Comparison of ENCODE assay signal across 9 cellular contexts in the genomic region with DNA sequence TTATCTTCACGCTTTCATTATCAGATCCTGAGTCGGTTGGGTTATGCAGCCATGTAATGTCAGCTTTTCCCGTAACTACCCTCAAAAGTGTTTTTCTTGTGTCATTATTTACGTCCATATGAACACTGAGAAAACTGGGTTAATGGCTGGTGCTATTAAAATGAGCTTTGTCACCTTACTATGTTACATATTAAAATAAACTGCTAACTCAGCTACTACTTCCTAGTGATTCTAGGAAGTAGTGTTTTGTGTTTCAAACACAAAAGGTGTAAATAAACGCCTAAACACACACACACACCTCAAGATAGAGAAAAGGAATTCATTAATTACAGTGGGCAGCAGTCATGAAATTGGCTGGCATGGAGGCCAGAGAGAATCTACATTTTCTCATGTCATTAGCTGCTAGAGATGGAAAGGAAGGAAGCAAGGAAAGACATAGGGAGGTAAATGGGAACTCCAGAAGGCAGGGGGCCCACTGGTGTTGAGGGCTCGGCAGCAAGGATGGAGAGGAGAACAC. TPM values are rescaled to one million over a fixed set of nuclear protein-coding genes. Genes with fewer than 3 reads are reported as not detected.
DNase-seq lines count a peak whose midpoint lies in the region; ATAC-seq, FAIRE-seq and TF ChIP-seq lines count a peak whose summit lies in the region.
"Had no signal": no experiment of that assay in that cellular context is flagged by ENCODE, and none has a peak within 500 bp of the region (broad histone marks: within the 10 kb centered on the region; RNA-seq: fewer than 3 reads in every experiment).

No MANE protein-coding gene starts in this region.

- no peaks in the 10 kb centered on the region for H3K9me1 ChIP-seq in K562 (ENCODE audit: control insufficient read depth, insufficient read depth, low read length)

- H3K27me3 ChIP-seq in K562 (ENCODE audit: control insufficient read depth in 2 of 2, insufficient read depth in 2 of 2, low read length in 2 of 2) (no peaks in the 10 kb centered on the region), lung (ENCODE audit: control insufficient read depth, insufficient read depth) (no peaks in the 10 kb centered on the region)

- TF ChIP-seq CTCF in A549 (IDR thresholded peaks at IDR 0.05) (no peak), K562 (IDR thresholded peaks at IDR 0.05 in 2 of 3, conservative IDR thresholded peaks at IDR 0.05 in 1 of 3; ENCODE audit: insufficient read depth in 2 of 3, low read depth in 1 of 3, low read length in 3 of 3) (no peak), lung (IDR thresholded peaks at IDR 0.05; ENCODE audit: control extremely low read depth, extremely low read depth) (no peak)
- no peak for TF ChIP-seq CTCF in activated CD8-positive, alpha-beta T cell treated with anti-CD3 and anti-CD28 coated beads for 36 hours (IDR thresholded peaks at IDR 0.05)

- H3K4me3 Mint-ChIP-seq in activated CD8-positive, alpha-beta T cell treated with anti-CD3 and anti-CD28 coated beads for 36 hours: no peak overlapping the region
- H3K4me3 Mint-ChIP-seq: nephron had no signal

- CTCF ChIA-PET in A549 (lab: Yijun Ruan, JAX): interaction anchor here (0.6 to 4.5 kb wide), 45 partner anchors 9 to 383 kb away, joined by 3 to 83 read pairs (median 5); a partner anchor contains a TSS
- CTCF ChIA-PET in K562 (lab: Yijun Ruan, JAX; ENCODE audit: low intra/inter-chr PET ratio): interaction anchor here (1.3 to 2.8 kb wide), 2 partner anchors 54 to 128 kb away, joined by 6 to 21 read pairs; a partner anchor contains a TSS
- CTCF ChIA-PET in activated CD8-positive, alpha-beta T cell treated with anti-CD3 and anti-CD28 coated beads for 36 hours (lab: Charles Lee): interaction anchor here (0.7 to 3.6 kb wide), 31 partner anchors 8 to 373 kb away, joined by 3 to 86 read pairs (median 7); a partner anchor contains a TSS

- TF ChIP-seq POLR2A in A549 (IDR thresholded peaks at IDR 0.05; ENCODE audit: low read length) (no peak), K562 (conservative IDR thresholded peaks at IDR 0.05) (no peak)

- in situ Hi-C loops in K562 (cut with MboI): loop anchor here (5.0 kb wide), 1 partner anchor 52 kb away; a partner anchor contains a TSS

- no peaks in the 10 kb centered on the region for H4K20me1 ChIP-seq in K562 (replicated peaks; ENCODE audit: control insufficient read depth, insufficient read depth, low read length)

- POLR2A ChIA-PET in A549 (lab: Yijun Ruan, JAX): interaction anchor here (0.8 to 3.8 kb wide), 14 partner anchors 10 to 340 kb away, joined by 3 to 51 read pairs (median 6); a partner anchor contains a TSS
- POLR2A ChIA-PET in K562 (lab: Yijun Ruan, JAX): interaction anchor here (0.7 to 6.2 kb wide), 19 partner anchors 8 to 391 kb away, joined by 3 to 62 read pairs (median 5); a partner anchor contains a TSS
- POLR2A ChIA-PET in activated CD8-positive, alpha-beta T cell treated with anti-CD3 and anti-CD28 coated beads for 36 hours (lab: Charles Lee): interaction anchor here (0.8 to 4.8 kb wide), 12 partner anchors 9 to 104 kb away, joined by 3 to 50 read pairs (median 3); a partner anchor contains a TSS

- H3K36me3 ChIP-seq in K562 (ENCODE audit: control insufficient read depth, insufficient read depth, low read length): peaks cover 33% of the 10 kb centered on the region
- peaks cover 5 to 8% of the 10 kb centered on the region in 2 donors for H3K36me3 ChIP-seq in lung (ENCODE audit: control insufficient read depth in 2 of 2, insufficient read depth in 2 of 2, low read length in 2 of 2)

- H3K27me3 Mint-ChIP-seq in activated CD8-positive, alpha-beta T cell treated with anti-CD3 and anti-CD28 coated beads for 36 hours: no peaks in the 10 kb centered on the region

- H3K9me3 ChIP-seq in A549: no peaks in the 10 kb centered on the region
- H3K9me3 ChIP-seq in K562 (replicated peaks; ENCODE audit: control insufficient read depth, insufficient read depth, low read depth, low read length): no peaks in the 10 kb centered on the region
- no peaks in the 10 kb centered on the region for H3K9me3 ChIP-seq in lung (ENCODE audit: control insufficient read depth in 2 of 2, insufficient read depth in 1 of 2, low read length in 1 of 2)

- FAIRE-seq in A549 (lab: Jason Lieb, UNC): no peak
- no peak for FAIRE-seq in K562 (lab: Jason Lieb, UNC)

- DNase-seq in A549 (ENCODE audit: low read depth in 1 of 2, low spot score in 1 of 2): peak in 1 of 2 experiments; percentile 23
- no peak for DNase-seq in K562 (ENCODE audit: extremely low read depth in 1 of 4, low spot score in 3 of 4)
- no peak for DNase-seq in lung (ENCODE audit: low spot score)
- no peak for DNase-seq in COR-L47 (lab: John Stamatoyannopoulos, UW)
- DNase-seq in pons (ENCODE audit: low spot score): no peak
- DNase-seq in activated CD8-positive, alpha-beta T cell treated with anti-CD3 and anti-CD28 coated beads for 36 hours: no peak
- no peak for DNase-seq in effector CD8-positive, alpha-beta T cell (lab: John Stamatoyannopoulos, UW)

- peak overlapping the region; percentile 92 for H2AFZ ChIP-seq in K562 (ENCODE audit: low read depth, low read length)

- H3K4me2 ChIP-seq in A549 (peak overlapping the region; percentile 85), K562 (ENCODE audit: insufficient read depth, low read length) (peak overlapping the region; percentile 93)

- peaks cover 31% of the 10 kb centered on the region for H3K4me1 Mint-ChIP-seq in activated CD8-positive, alpha-beta T cell treated with anti-CD3 and anti-CD28 coated beads for 36 hours (ENCODE audit: low read depth)

- no TSS peak for BruUV-seq in K562 (replicated peaks; lab: Mats Ljungman, UMichigan)

- H3K4me3 ChIP-seq in A549: peak overlapping the region; percentile 35
- peak overlapping the region; percentile 80 for H3K4me3 ChIP-seq in K562
- no peak overlapping the region for H3K4me3 ChIP-seq in lung

- H3K27ac ChIP-seq in A549 (peak overlapping the region; percentile 73 to 85), K562 (ENCODE audit: extremely low read depth, low read depth, low read length) (peak overlapping the region; percentile 76), lung (ENCODE audit: low read depth in 1 of 2, low read length in 1 of 2) (peak overlapping the region; percentile 76 to 94)

- intact Hi-C loops in K562 (cut with micrococcal nuclease): loop anchor here (1.0 to 2.0 kb wide), 4 partner anchors 27 to 128 kb away; a partner anchor contains a TSS
- intact Hi-C loops in activated CD8-positive, alpha-beta T cell treated with anti-CD3 and anti-CD28 coated beads for 36 hours (cut with micrococcal nuclease): loop anchor here (2.0 kb wide), 1 partner anchor 57 kb away; no protein-coding TSS in a partner anchor

- TF ChIP-seq EP300 in A549 (IDR thresholded peaks at IDR 0.05) (no peak), K562 (IDR thresholded peaks at IDR 0.05; ENCODE audit: low read length) (no peak)

- TF ChIP-seq RAD21 in A549 (conservative IDR thresholded peaks at IDR 0.05 in 1 of 2, IDR thresholded peaks at IDR 0.05 in 1 of 2): no peak
- no peak for TF ChIP-seq RAD21 in K562 (CRISPR knock-in tag; conservative IDR thresholded peaks at IDR 0.05 in 1 of 2, IDR thresholded peaks at IDR 0.05 in 1 of 2)

- no peak overlapping the region for H3K27ac Mint-ChIP-seq in activated CD8-positive, alpha-beta T cell treated with anti-CD3 and anti-CD28 coated beads for 36 hours
- H3K27ac Mint-ChIP-seq: nephron had no signal

- peak overlapping the region; percentile 77 to 86; a peak in 3 of 4 replicates for H3K9ac ChIP-seq in K562 (ENCODE audit: insufficient read depth in 1 of 2, low read depth in 2 of 2, low read length in 2 of 2)

- peaks cover 36% of the 10 kb centered on the region for H3K79me2 ChIP-seq in K562 (ENCODE audit: control insufficient read depth, insufficient read depth, low read length)

- H3K4me1 ChIP-seq in A549: peaks cover 22% of the 10 kb centered on the region
- H3K4me1 ChIP-seq in K562 (replicated peaks in 1 of 2; ENCODE audit: control insufficient read depth in 2 of 2, insufficient read depth in 2 of 2, low read length in 2 of 2): peaks cover 5 to 14% of the 10 kb centered on the region in 2 experiments; a peak in 3 of 5 replicates
- H3K4me1 ChIP-seq in lung (ENCODE audit: control insufficient read depth in 2 of 2, insufficient read depth in 2 of 2, low read length in 2 of 2): peaks cover 3 to 4% of the 10 kb centered on the region in 2 donors

- H3K36me3 Mint-ChIP-seq in activated CD8-positive, alpha-beta T cell treated with anti-CD3 and anti-CD28 coated beads for 36 hours (ENCODE audit: low read depth): peaks cover 33% of the 10 kb centered on the region

- H3K9me3 Mint-ChIP-seq in activated CD8-positive, alpha-beta T cell treated with anti-CD3 and anti-CD28 coated beads for 36 hours: no peaks in the 10 kb centered on the region
- H3K9me3 Mint-ChIP-seq: nephron had no signal

- ATAC-seq in A549: peak; percentile 4 to 33; a peak in 5 of 6 replicates
- ATAC-seq in HG02870 (IDR thresholded peaks at IDR 0.05; ENCODE audit: unreplicated experiment): peak; percentile 2
- ATAC-seq in K562: no peak
- peak; percentile 4 for ATAC-seq in lung (ENCODE audit: insufficient read depth, low FRiP score)
- ATAC-seq in activated CD8-positive, alpha-beta T cell treated with anti-CD3 and anti-CD28 coated beads for 36 hours: no peak

- 2% methylated on average over 6 of the region's 6 CpGs for WGBS in A549 (ENCODE audit: missing lambda C conversion rate)
- 0% methylated on average over 6 of the region's 6 CpGs for WGBS in K562 (ENCODE audit: insufficient coverage, low coverage, missing lambda C conversion rate)
- WGBS in lung, 2 donors: 1 to 2% methylated on average over 6 of the region's 6 CpGs

RNA-seq across cellular contexts. Expression of a gene that starts 0.7 kb away (rescaled TPM):
- polyA plus RNA-seq in A549 (2011; rRNA removed): 214 and 299 TPM in 2 replicates
- polyA plus RNA-seq in A549 (2012; cell fraction: cytosol; rRNA removed): 236 and 242 TPM in 2 replicates
- 236 and 351 TPM in 2 replicates for polyA plus RNA-seq in A549 (2012; cell fraction: nucleus; rRNA removed)
- 185 to 224 TPM (median 188 TPM) in 3 replicates for polyA plus RNA-seq in A549 (2017; fragmentation: RNase III; extraction: RNeasy Plus Mini Kit Qiagen cat#74134 plus additional on column Dnase treatment)
- 261 and 305 TPM in 2 replicates for polyA minus RNA-seq in A549 (2011; rRNA and poly(A)+ RNA removed)
- total RNA-seq in K562 (2011; cell fraction: chromatin; rRNA removed; ENCODE audit: low replicate concordance): 278 and 432 TPM in 2 replicates
- total RNA-seq in K562 (2011; cell fraction: nucleolus; rRNA removed): 251 and 313 TPM in 2 replicates
- 210 and 241 TPM in 2 replicates for total RNA-seq in K562 (2011; cell fraction: nucleoplasm; rRNA removed)
- 123 and 171 TPM in 2 replicates for total RNA-seq in K562 (2014; rRNA removed)
- 222 and 228 TPM in 2 replicates for total RNA-seq in K562 (2014; rRNA removed; fragmentation: Illumina TruSeq; extraction: Trizol)
- 245 and 276 TPM in 2 replicates for total RNA-seq in K562 (2015; rRNA removed; fragmentation: Illumina TruSeq; extraction: Trizol)
- 246 and 247 TPM in 2 replicates for total RNA-seq in K562 (2021)
- polyA plus RNA-seq in K562 (2011; rRNA removed): 409 and 552 TPM in 2 replicates
- polyA plus RNA-seq in K562 (2011; cell fraction: cytosol; rRNA removed): 792 and 841 TPM in 2 replicates
- polyA plus RNA-seq in K562 (2011; cell fraction: nucleus; rRNA removed): 583 and 596 TPM in 2 replicates
- polyA plus RNA-seq in K562 (2012): 146 and 359 TPM in 2 replicates
- polyA plus RNA-seq in K562 (2014; fragmentation: Illumina TruSeq; extraction: Trizol): 270 and 321 TPM in 2 replicates
- polyA plus RNA-seq in K562 (2014; fragmentation: Nextera tagmentation; extraction: Ambion mirVana): 100 to 1,000 TPM; 114 to 155 TPM
- 216 and 257 TPM in 2 replicates for polyA plus RNA-seq in K562 (2014; rRNA removed)
- 300 and 519 TPM in 2 replicates for polyA minus RNA-seq in K562 (2011; rRNA and poly(A)+ RNA removed)
- polyA minus RNA-seq in K562 (2011; cell fraction: cytosol; rRNA and poly(A)+ RNA removed): 206 and 309 TPM in 2 replicates
- polyA minus RNA-seq in K562 (2011; cell fraction: nucleus; rRNA and poly(A)+ RNA removed): 93.0 and 134 TPM in 2 replicates
- 10 to 100 TPM; 45.6 to 54.7 TPM for total RNA-seq in lung
- 10 to 100 TPM; 19.2 to 56.5 TPM for polyA plus RNA-seq in lung
- total RNA-seq in activated CD8-positive, alpha-beta T cell treated with anti-CD3 and anti-CD28 coated beads for 36 hours: 100 to 1,000 TPM; 107 to 116 TPM

RNA-seq across cellular contexts. Expression of a gene that starts 11.0 kb away (rescaled TPM):
- polyA plus RNA-seq in A549 (2011; rRNA removed) (68.0 and 71.7 TPM in 2 replicates), A549 (2017; fragmentation: RNase III; extraction: RNeasy Plus Mini Kit Qiagen cat#74134 plus additional on column Dnase treatment) (64.2 to 66.5 TPM (median 65.8 TPM) in 3 replicates), K562 (2011; rRNA removed) (36.2 and 57.8 TPM in 2 replicates), K562 (2014; fragmentation: Illumina TruSeq; extraction: Trizol) (50.2 and 69.0 TPM in 2 replicates), K562 (2014; fragmentation: Nextera tagmentation; extraction: Ambion mirVana) (100 to 1,000 TPM in 1 of 2 experiments, 10 to 100 TPM in 1; 67.8 to 102 TPM), K562 (2014; rRNA removed) (47.1 and 50.4 TPM in 2 replicates), lung (10 to 100 TPM; 27.7 to 58.1 TPM)
- 60.6 and 65.8 TPM in 2 replicates for polyA plus RNA-seq in A549 (2012; cell fraction: cytosol; rRNA removed)
- 97.1 and 107 TPM in 2 replicates for polyA plus RNA-seq in A549 (2012; cell fraction: nucleus; rRNA removed)
- polyA minus RNA-seq in A549 (2011; rRNA and poly(A)+ RNA removed): 71.4 and 82.2 TPM in 2 replicates
- total RNA-seq in K562 (2011; cell fraction: chromatin; rRNA removed; ENCODE audit: low replicate concordance): 87.2 and 129 TPM in 2 replicates
- total RNA-seq in K562 (2011; cell fraction: nucleolus; rRNA removed): 74.0 and 76.5 TPM in 2 replicates
- total RNA-seq in K562 (2011; cell fraction: nucleoplasm; rRNA removed): 81.6 and 84.0 TPM in 2 replicates
- total RNA-seq in K562 (2014; rRNA removed) (46.0 and 68.2 TPM in 2 replicates), K562 (2014; rRNA removed; fragmentation: Illumina TruSeq; extraction: Trizol) (48.9 and 53.2 TPM in 2 replicates), K562 (2015; rRNA removed; fragmentation: Illumina TruSeq; extraction: Trizol) (66.8 and 73.0 TPM in 2 replicates), K562 (2021) (56.0 and 58.5 TPM in 2 replicates), lung (100 to 1,000 TPM in 1 of 2 donors, 10 to 100 TPM in 1; 85.3 to 104 TPM)
- polyA plus RNA-seq in K562 (2011; cell fraction: cytosol; rRNA removed): 57.1 and 82.5 TPM in 2 replicates
- polyA plus RNA-seq in K562 (2011; cell fraction: nucleus; rRNA removed): 68.8 and 78.6 TPM in 2 replicates
- 43.1 and 49.8 TPM in 2 replicates for polyA plus RNA-seq in K562 (2012)
- polyA minus RNA-seq in K562 (2011; rRNA and poly(A)+ RNA removed): 65.1 and 89.3 TPM in 2 replicates
- 26.5 and 31.2 TPM in 2 replicates for polyA minus RNA-seq in K562 (2011; cell fraction: cytosol; rRNA and poly(A)+ RNA removed)
- polyA minus RNA-seq in K562 (2011; cell fraction: nucleus; rRNA and poly(A)+ RNA removed): 24.9 and 39.5 TPM in 2 replicates
- 10 to 100 TPM; 46.9 to 55.2 TPM for total RNA-seq in activated CD8-positive, alpha-beta T cell treated with anti-CD3 and anti-CD28 coated beads for 36 hours

RNA-seq across cellular contexts. Expression of a gene that starts 27.0 kb away (rescaled TPM):
- polyA plus RNA-seq in A549 (2011; rRNA removed) (69.3 and 76.0 TPM in 2 replicates), A549 (2017; fragmentation: RNase III; extraction: RNeasy Plus Mini Kit Qiagen cat#74134 plus additional on column Dnase treatment) (35.9 to 42.6 TPM (median 37.3 TPM) in 3 replicates), K562 (2011; rRNA removed) (80.3 and 85.4 TPM in 2 replicates), K562 (2014; fragmentation: Illumina TruSeq; extraction: Trizol) (41.2 and 46.3 TPM in 2 replicates), K562 (2014; fragmentation: Nextera tagmentation; extraction: Ambion mirVana) (10 to 100 TPM; 12.5 to 13.0 TPM), K562 (2014; rRNA removed) (71.8 and 71.9 TPM in 2 replicates), lung (10 to 100 TPM; 28.3 to 45.5 TPM)
- 32.4 and 37.5 TPM in 2 replicates for polyA plus RNA-seq in A549 (2012; cell fraction: cytosol; rRNA removed)
- polyA plus RNA-seq in A549 (2012; cell fraction: nucleus; rRNA removed): 33.2 and 48.7 TPM in 2 replicates
- polyA minus RNA-seq in A549 (2011; rRNA and poly(A)+ RNA removed): 33.1 and 40.3 TPM in 2 replicates
- 69.7 and 91.7 TPM in 2 replicates for total RNA-seq in K562 (2011; cell fraction: chromatin; rRNA removed; ENCODE audit: low replicate concordance)
- 49.2 and 58.2 TPM in 2 replicates for total RNA-seq in K562 (2011; cell fraction: nucleolus; rRNA removed)
- total RNA-seq in K562 (2011; cell fraction: nucleoplasm; rRNA removed): 65.3 and 66.7 TPM in 2 replicates
- total RNA-seq in K562 (2014; rRNA removed) (53.3 and 62.8 TPM in 2 replicates), K562 (2014; rRNA removed; fragmentation: Illumina TruSeq; extraction: Trizol) (59.2 and 62.3 TPM in 2 replicates), K562 (2015; rRNA removed; fragmentation: Illumina TruSeq; extraction: Trizol) (44.1 and 49.2 TPM in 2 replicates), K562 (2021) (47.4 and 49.3 TPM in 2 replicates), lung (10 to 100 TPM; 47.2 to 49.0 TPM)
- polyA plus RNA-seq in K562 (2011; cell fraction: cytosol; rRNA removed): 34.3 and 50.3 TPM in 2 replicates
- 60.6 and 85.4 TPM in 2 replicates for polyA plus RNA-seq in K562 (2011; cell fraction: nucleus; rRNA removed)
- 43.0 and 99.2 TPM in 2 replicates for polyA plus RNA-seq in K562 (2012)
- polyA minus RNA-seq in K562 (2011; rRNA and poly(A)+ RNA removed): 76.9 and 94.5 TPM in 2 replicates
- polyA minus RNA-seq in K562 (2011; cell fraction: cytosol; rRNA and poly(A)+ RNA removed): 27.2 and 28.9 TPM in 2 replicates
- polyA minus RNA-seq in K562 (2011; cell fraction: nucleus; rRNA and poly(A)+ RNA removed): 28.1 and 36.3 TPM in 2 replicates
- total RNA-seq in activated CD8-positive, alpha-beta T cell treated with anti-CD3 and anti-CD28 coated beads for 36 hours: 10 to 100 TPM; 80.3 to 82.2 TPM

RNA-seq across cellular contexts. Expression of a gene that starts 46.9 kb away (rescaled TPM):
- polyA plus RNA-seq in A549 (2011; rRNA removed): 0.29 and 0.31 TPM in 2 replicates
- 0.21 and 0.30 TPM in 2 replicates for polyA plus RNA-seq in A549 (2012; cell fraction: cytosol; rRNA removed)
- polyA plus RNA-seq in A549 (2012; cell fraction: nucleus; rRNA removed): 0.96 and 1.3 TPM in 2 replicates
- 0.23 to 0.46 TPM (median 0.29 TPM) in 3 replicates for polyA plus RNA-seq in A549 (2017; fragmentation: RNase III; extraction: RNeasy Plus Mini Kit Qiagen cat#74134 plus additional on column Dnase treatment)
- polyA minus RNA-seq in A549 (2011; rRNA and poly(A)+ RNA removed): 0.39 TPM in 1 of 2 replicates, not detected in the other
- total RNA-seq in K562 (2011; cell fraction: chromatin; rRNA removed; ENCODE audit: low replicate concordance): 1.2 and 3.0 TPM in 2 replicates
- 3.0 and 3.8 TPM in 2 replicates for total RNA-seq in K562 (2011; cell fraction: nucleolus; rRNA removed)
- 2.4 and 2.7 TPM in 2 replicates for total RNA-seq in K562 (2011; cell fraction: nucleoplasm; rRNA removed)
- total RNA-seq in K562 (2014; rRNA removed): 0.29 and 0.36 TPM in 2 replicates
- total RNA-seq in K562 (2014; rRNA removed; fragmentation: Illumina TruSeq; extraction: Trizol): 0.18 and 0.51 TPM in 2 replicates
- total RNA-seq in K562 (2015; rRNA removed; fragmentation: Illumina TruSeq; extraction: Trizol): 0.25 and 0.34 TPM in 2 replicates
- 0.40 and 0.69 TPM in 2 replicates for total RNA-seq in K562 (2021)
- polyA plus RNA-seq in K562 (2011; rRNA removed): 0.91 and 1.0 TPM in 2 replicates
- 0.40 and 0.47 TPM in 2 replicates for polyA plus RNA-seq in K562 (2011; cell fraction: cytosol; rRNA removed)
- polyA plus RNA-seq in K562 (2011; cell fraction: nucleus; rRNA removed): 1.2 and 2.3 TPM in 2 replicates
- 0.82 and 1.1 TPM in 2 replicates for polyA plus RNA-seq in K562 (2012)
- 0.21 and 0.25 TPM in 2 replicates for polyA plus RNA-seq in K562 (2014; fragmentation: Illumina TruSeq; extraction: Trizol)
- polyA plus RNA-seq in K562 (2014; fragmentation: Nextera tagmentation; extraction: Ambion mirVana): under 1 TPM; 0.38 to 0.50 TPM
- 0.20 and 0.97 TPM in 2 replicates for polyA plus RNA-seq in K562 (2014; rRNA removed)
- 0.32 and 0.48 TPM in 2 replicates for polyA minus RNA-seq in K562 (2011; rRNA and poly(A)+ RNA removed)
- not detected in 2 replicates for polyA minus RNA-seq in K562 (2011; cell fraction: cytosol; rRNA and poly(A)+ RNA removed)
- 0.81 and 1.9 TPM in 2 replicates for polyA minus RNA-seq in K562 (2011; cell fraction: nucleus; rRNA and poly(A)+ RNA removed)
- total RNA-seq in lung: under 1 TPM in 1 of 2 donors, not detected in 1; 0.92 TPM
- under 1 TPM; 0.88 to 0.98 TPM for polyA plus RNA-seq in lung
- under 1 TPM; 0.20 to 0.27 TPM for total RNA-seq in activated CD8-positive, alpha-beta T cell treated with anti-CD3 and anti-CD28 coated beads for 36 hours

RNA-seq across cellular contexts. Expression of a gene that starts 52.4 kb away (rescaled TPM):
- 98.0 and 152 TPM in 2 replicates for polyA plus RNA-seq in A549 (2011; rRNA removed)
- polyA plus RNA-seq in A549 (2012; cell fraction: cytosol; rRNA removed): 46.7 and 67.4 TPM in 2 replicates
- 71.5 and 76.7 TPM in 2 replicates for polyA plus RNA-seq in A549 (2012; cell fraction: nucleus; rRNA removed)
- 53.4 to 68.0 TPM (median 59.0 TPM) in 3 replicates for polyA plus RNA-seq in A549 (2017; fragmentation: RNase III; extraction: RNeasy Plus Mini Kit Qiagen cat#74134 plus additional on column Dnase treatment)
- 137 and 160 TPM in 2 replicates for polyA minus RNA-seq in A549 (2011; rRNA and poly(A)+ RNA removed)
- total RNA-seq in K562 (2011; cell fraction: chromatin; rRNA removed; ENCODE audit: low replicate concordance): 12.8 and 18.9 TPM in 2 replicates
- 9.2 and 10.0 TPM in 2 replicates for total RNA-seq in K562 (2011; cell fraction: nucleolus; rRNA removed)
- total RNA-seq in K562 (2011; cell fraction: nucleoplasm; rRNA removed): 10.9 and 18.6 TPM in 2 replicates
- 3.3 and 5.3 TPM in 2 replicates for total RNA-seq in K562 (2014; rRNA removed)
- 3.1 and 3.2 TPM in 2 replicates for total RNA-seq in K562 (2014; rRNA removed; fragmentation: Illumina TruSeq; extraction: Trizol)
- total RNA-seq in K562 (2015; rRNA removed; fragmentation: Illumina TruSeq; extraction: Trizol): 1.5 and 1.8 TPM in 2 replicates
- 2.9 and 4.3 TPM in 2 replicates for total RNA-seq in K562 (2021)
- 4.7 and 6.4 TPM in 2 replicates for polyA plus RNA-seq in K562 (2011; rRNA removed)
- 3.5 and 5.2 TPM in 2 replicates for polyA plus RNA-seq in K562 (2011; cell fraction: cytosol; rRNA removed)
- polyA plus RNA-seq in K562 (2011; cell fraction: nucleus; rRNA removed): 7.3 and 10.0 TPM in 2 replicates
- 3.0 and 13.8 TPM in 2 replicates for polyA plus RNA-seq in K562 (2012)
- polyA plus RNA-seq in K562 (2014; fragmentation: Illumina TruSeq; extraction: Trizol): 2.3 and 2.8 TPM in 2 replicates
- 1 to 10 TPM in 1 of 2 experiments, under 1 TPM in 1; 0.73 to 1.6 TPM for polyA plus RNA-seq in K562 (2014; fragmentation: Nextera tagmentation; extraction: Ambion mirVana)
- polyA plus RNA-seq in K562 (2014; rRNA removed): 2.0 and 2.2 TPM in 2 replicates
- 10.0 and 10.6 TPM in 2 replicates for polyA minus RNA-seq in K562 (2011; rRNA and poly(A)+ RNA removed)
- 3.7 and 4.5 TPM in 2 replicates for polyA minus RNA-seq in K562 (2011; cell fraction: cytosol; rRNA and poly(A)+ RNA removed)
- 4.7 and 9.6 TPM in 2 replicates for polyA minus RNA-seq in K562 (2011; cell fraction: nucleus; rRNA and poly(A)+ RNA removed)
- 10 to 100 TPM; 33.8 to 34.2 TPM for total RNA-seq in lung
- 10 to 100 TPM in 1 of 2 donors, 1 to 10 TPM in 1; 7.2 to 23.7 TPM for polyA plus RNA-seq in lung
- 1 to 10 TPM; 2.3 to 2.6 TPM for total RNA-seq in activated CD8-positive, alpha-beta T cell treated with anti-CD3 and anti-CD28 coated beads for 36 hours

Comparison
In these comparisons a context has a peak if more than half of its experiments do, and no peak if none do; other contexts are left out.
1. ATAC-seq: peak in A549 (2 of 2), HG02870 (single experiment) and lung (single experiment); none in K562 (single experiment) and activated CD8-positive, alpha-beta T cell treated with anti-CD3 and anti-CD28 coated beads for 36 hours (single experiment).
2. Peak in every context shown above with its lines, with median percentiles within 50 percentile points of each other: H3K27ac ChIP-seq.